ENCODE assay signal across 1 cellular context in the genomic region with DNA sequence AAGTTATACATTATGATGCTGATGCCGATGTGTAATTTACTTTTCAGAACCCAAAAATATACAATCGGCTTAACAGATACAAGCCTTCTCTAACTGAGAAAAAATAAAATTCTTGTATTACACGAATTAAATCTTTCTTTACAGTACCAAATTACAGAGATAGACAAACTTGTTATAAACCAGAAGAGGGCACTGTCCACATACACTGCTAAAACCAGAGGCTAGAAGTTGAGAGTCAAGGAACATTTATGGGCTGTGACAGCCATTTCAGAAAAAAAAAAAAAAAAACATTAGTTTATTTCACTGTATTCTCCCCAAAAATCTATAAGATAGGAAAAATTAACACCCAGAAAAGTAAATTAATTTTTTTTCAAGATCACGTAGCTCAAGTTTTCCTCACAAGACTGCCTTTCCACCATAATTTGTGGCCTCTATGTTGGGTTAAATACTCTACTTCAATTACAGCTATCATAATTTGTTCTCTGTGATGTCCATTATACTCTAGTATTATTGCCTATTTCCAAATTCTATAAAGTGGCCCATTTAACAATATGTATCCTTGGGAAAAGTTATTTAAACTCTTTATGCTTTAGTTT.
TF ChIP-seq lines count a peak whose summit lies in the region.

No MANE protein-coding gene starts in this region.

TF ChIP-seq in HEK293, 187 proteins besides CTCF, POLR2A, EP300 and RAD21 (continued from another document):
- TF ChIP-seq, protein P1, sequence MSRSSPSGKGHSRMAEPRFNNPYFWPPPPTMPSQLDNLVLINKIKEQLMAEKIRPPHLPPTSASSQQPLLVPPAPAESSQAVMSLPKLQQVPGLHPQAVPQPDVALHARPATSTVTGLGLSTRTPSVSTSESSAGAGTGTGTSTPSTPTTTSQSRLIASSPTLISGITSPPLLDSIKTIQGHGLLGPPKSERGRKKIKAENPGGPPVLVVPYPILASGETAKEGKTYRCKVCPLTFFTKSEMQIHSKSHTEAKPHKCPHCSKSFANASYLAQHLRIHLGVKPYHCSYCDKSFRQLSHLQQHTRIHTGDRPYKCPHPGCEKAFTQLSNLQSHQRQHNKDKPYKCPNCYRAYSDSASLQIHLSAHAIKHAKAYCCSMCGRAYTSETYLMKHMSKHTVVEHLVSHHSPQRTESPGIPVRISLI (tag by site-specific recombination; IDR thresholded peaks at IDR 0.05) = 0 out of 2 replicates have a peak, but pooled peaks have one; percentile 35
- TF ChIP-seq, protein P2, sequence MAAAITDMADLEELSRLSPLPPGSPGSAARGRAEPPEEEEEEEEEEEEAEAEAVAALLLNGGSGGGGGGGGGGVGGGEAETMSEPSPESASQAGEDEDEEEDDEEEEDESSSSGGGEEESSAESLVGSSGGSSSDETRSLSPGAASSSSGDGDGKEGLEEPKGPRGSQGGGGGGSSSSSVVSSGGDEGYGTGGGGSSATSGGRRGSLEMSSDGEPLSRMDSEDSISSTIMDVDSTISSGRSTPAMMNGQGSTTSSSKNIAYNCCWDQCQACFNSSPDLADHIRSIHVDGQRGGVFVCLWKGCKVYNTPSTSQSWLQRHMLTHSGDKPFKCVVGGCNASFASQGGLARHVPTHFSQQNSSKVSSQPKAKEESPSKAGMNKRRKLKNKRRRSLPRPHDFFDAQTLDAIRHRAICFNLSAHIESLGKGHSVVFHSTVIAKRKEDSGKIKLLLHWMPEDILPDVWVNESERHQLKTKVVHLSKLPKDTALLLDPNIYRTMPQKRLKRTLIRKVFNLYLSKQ (tag by site-specific recombination; IDR thresholded peaks at IDR 0.05; ENCODE audit: borderline replicate concordance) = no peak
